ENCODE assay signal across 8 cellular contexts in genomic region chr14:71290960-71291466, GRCh38. TPM values are rescaled to one million over a fixed set of nuclear protein-coding genes. Genes with fewer than 3 reads are reported as not detected.
DNase-seq lines count a peak whose midpoint lies in the region; ATAC-seq and TF ChIP-seq lines count a peak whose summit lies in the region.

No MANE protein-coding gene starts in this region.

- peak overlapping the region in 1 of 2 donors; percentile 6 for H3K27ac ChIP-seq in ascending aorta

- intact Hi-C loops in ascending aorta (cut with DNase I): no loop called here

- no peaks in the 10 kb centered on the region for H3K36me3 ChIP-seq in ascending aorta

- no peaks in the 10 kb centered on the region for H3K27me3 ChIP-seq in ascending aorta

- H3K4me1 ChIP-seq in ascending aorta: peaks cover 0 to 4% of the 10 kb centered on the region in 2 donors

- ATAC-seq in HG03432 (IDR thresholded peaks at IDR 0.05; ENCODE audit: unreplicated experiment) (peak; percentile 70), HG03469 (IDR thresholded peaks at IDR 0.05; ENCODE audit: unreplicated experiment) (no peak)

- TF ChIP-seq CTCF in ascending aorta (IDR thresholded peaks at IDR 0.05): no peak

- no peaks in the 10 kb centered on the region for H3K9me3 ChIP-seq in ascending aorta

- no peak overlapping the region for H3K4me3 ChIP-seq in ascending aorta

- peak; percentile 12 for DNase-seq in NCI-H345 (lab: John Stamatoyannopoulos, UW)
- no peak for DNase-seq in NCI-H345 treated with DMSO at 0.1 percent for 48 hours (lab: John Stamatoyannopoulos, UW; ENCODE audit: unreplicated experiment)
- peak; percentile 39 to 56 for DNase-seq in activated CD4-positive, alpha-beta T cell treated with anti-CD3 and anti-CD28 coated beads, Interleukin-2, amount 50 U/mL, for 48 hours
- DNase-seq in fibroblast of the conjunctiva (ENCODE audit: low read depth): peak; percentile 8
- DNase-seq in stimulated activated CD4-positive, alpha-beta T cell treated with anti-CD3 and anti-CD28 coated beads, Interleukin-2, amount 100 ng/mL, for 48 hours: peak; percentile 16 to 34
- DNase-seq in ascending aorta (ENCODE audit: low spot score in 2 of 2): no peak

RNA-seq across cellular contexts. Expression of gene SIPA1L1, which starts 29.3 kb away (rescaled TPM):
- 12.6 TPM for total RNA-seq in ascending aorta

Comparison
In these comparisons a context has a peak if more than half of its experiments do, and no peak if none do; other contexts are left out.
1. DNase-seq: peak in NCI-H345 (single experiment), activated CD4-positive, alpha-beta T cell treated with anti-CD3 and anti-CD28 coated beads, Interleukin-2, amount 50 U/mL, for 48 hours (2 of 2), fibroblast of the conjunctiva (single experiment) and stimulated activated CD4-positive, alpha-beta T cell treated with anti-CD3 and anti-CD28 coated beads, Interleukin-2, amount 100 ng/mL, for 48 hours (2 of 2); none in NCI-H345 treated with DMSO at 0.1 percent for 48 hours (single experiment) and ascending aorta (0 of 2).